ENCODE assay signal across 29 cellular contexts in the genomic region with DNA sequence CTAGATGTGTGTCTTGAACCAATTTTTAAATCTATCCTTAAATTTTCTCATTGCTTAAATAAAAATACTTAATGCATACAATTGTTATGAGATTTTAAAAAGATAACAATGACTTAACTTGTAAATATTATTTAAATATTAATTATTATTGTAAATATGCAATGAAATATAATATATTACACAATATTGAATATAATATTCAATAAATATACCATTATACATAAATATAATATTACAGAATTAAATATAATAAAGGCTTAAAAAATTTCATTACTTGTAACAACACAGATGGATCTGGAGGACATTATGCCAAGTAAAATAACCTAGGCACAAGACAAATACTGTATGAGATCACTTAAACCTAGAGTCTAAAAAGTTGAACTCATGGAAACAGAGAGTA.
"Had no signal": no experiment of that assay in that cellular context is flagged by ENCODE, and none has a peak within 500 bp of the region (broad histone marks: within the 10 kb centered on the region; RNA-seq: fewer than 3 reads in every experiment).

No MANE protein-coding gene starts in this region.

- H3K36me3 ChIP-seq: ascending aorta, breast epithelium, cardiac muscle cell, esophagus muscularis mucosa, gastroesophageal sphincter, heart right ventricle, WERI-Rb-1 had no signal

- H3K27ac ChIP-seq: ascending aorta, breast epithelium, cardiac muscle cell, coronary artery, dorsolateral prefrontal cortex, esophagus muscularis mucosa, foreskin keratinocyte, gastroesophageal sphincter, heart right ventricle, WERI-Rb-1 had no signal

- H3K4me3 ChIP-seq: ascending aorta, breast epithelium, cardiac muscle cell, coronary artery, dorsolateral prefrontal cortex, esophagus muscularis mucosa, gastroesophageal sphincter, heart right ventricle had no signal

- H3K4me1 ChIP-seq: ascending aorta, breast epithelium, esophagus muscularis mucosa, foreskin keratinocyte, gastroesophageal sphincter, heart right ventricle had no signal

- DNase-seq: activated CD4-positive, alpha-beta memory T cell treated with anti-CD3 and anti-CD28 coated beads, Interleukin-2, amount 10 ng/mL, durations not matched to agents 7 days and 5 days; activated CD4-positive, alpha-beta T cell treated with anti-CD3 and anti-CD28 coated beads for 36 hours; activated CD4-positive, alpha-beta T cell treated with anti-CD3 and anti-CD28 coated beads, Interleukin-2, amount 10 ng/mL, durations not matched to agents 7 days and 5 days; activated CD4-positive, alpha-beta T cell treated with anti-CD3 and anti-CD28 coated beads, Interleukin-2, amount 50 U/mL, for 4 hours; activated CD4-positive, CD25-positive, alpha-beta regulatory T cell; activated CD4-positive, CD25-positive, alpha-beta regulatory T cell treated with anti-CD3 and anti-CD28 coated beads, Interleukin-2, amount 50 U/mL, for 72 hours; activated CD8-positive, alpha-beta memory T cell treated with anti-CD3 and anti-CD28 coated beads, Interleukin-2, amount 50 U/mL, for 48 hours; activated gamma-delta T cell; activated naive CD4-positive, alpha-beta T cell; activated naive CD4-positive, alpha-beta T cell treated with anti-CD3 and anti-CD28 coated beads, Interleukin-2, amount 10 ng/mL, durations not matched to agents 7 days and 5 days; activated naive CD8-positive, alpha-beta T cell treated with anti-CD3 and anti-CD28 coated beads, Interleukin-2, amount 10 ng/mL, durations not matched to agents 7 days and 5 days; activated T-cell treated with anti-CD3 and anti-CD28 coated beads for 4 hours; activated T-cell treated with anti-CD3 and anti-CD28 coated beads, Interleukin-2, amount 50 U/mL, for 24 hours; activated T-cell treated with anti-CD3 and anti-CD28 coated beads, Interleukin-2, amount 50 U/mL, for 72 hours; dorsolateral prefrontal cortex; effector memory CD4-positive, alpha-beta T cell; endodermal cell; erythroblast; foreskin keratinocyte; heart right ventricle; T-helper 2 cell; WERI-Rb-1 had no signal

- ATAC-seq: activated CD4-positive, alpha-beta T cell treated with anti-CD3 and anti-CD28 coated beads for 36 hours; activated naive CD4-positive, alpha-beta T cell treated with anti-CD3 and anti-CD28 coated beads, Interleukin-2, amount 50 U/mL, for 72 hours; activated T-cell treated with anti-CD3 and anti-CD28 coated beads, Interleukin-2, amount 50 U/mL, for 72 hours; foreskin keratinocyte; gastroesophageal sphincter; heart right ventricle had no signal

- H3K9me3 ChIP-seq: ascending aorta, breast epithelium, esophagus muscularis mucosa, gastroesophageal sphincter had no signal

- H3K27me3 ChIP-seq: ascending aorta, breast epithelium, cardiac muscle cell, dorsolateral prefrontal cortex, esophagus muscularis mucosa, foreskin keratinocyte, gastroesophageal sphincter, heart right ventricle had no signal
